8 cellular contexts compared by ENCODE assay signal in genomic region chr2:217858519-217859466, GRCh38.
DNase-seq lines count a peak whose midpoint lies in the region; ATAC-seq lines count a peak whose summit lies in the region.

No MANE protein-coding gene starts in this region.

- H3K27ac Mint-ChIP-seq in stimulated activated effector memory CD8-positive, alpha-beta T cell treated with anti-CD3 and anti-CD28 coated beads, Interleukin-12 subunit alpha, Interleukin-12 subunit beta, amount 100 ng/mL, for 72 hours, result no peak overlapping the region

- no peaks in the 10 kb centered on the region for H3K9me3 Mint-ChIP-seq in stimulated activated effector memory CD8-positive, alpha-beta T cell treated with anti-CD3 and anti-CD28 coated beads, Interleukin-12 subunit alpha, Interleukin-12 subunit beta, amount 100 ng/mL, for 72 hours

- H3K4me1 Mint-ChIP-seq in stimulated activated effector memory CD8-positive, alpha-beta T cell treated with anti-CD3 and anti-CD28 coated beads, Interleukin-12 subunit alpha, Interleukin-12 subunit beta, amount 100 ng/mL, for 72 hours, result no peaks in the 10 kb centered on the region

- peak overlapping the region; percentile 63 for H3K27ac ChIP-seq in caudate nucleus (ENCODE audit: low read depth, low read length)
- peak overlapping the region; percentile 57 for H3K27ac ChIP-seq in substantia nigra (ENCODE audit: low read depth, low read length, poor library complexity, severe bottlenecking)

- no peaks in the 10 kb centered on the region for H3K27me3 ChIP-seq in MG63

- H3K36me3 Mint-ChIP-seq in stimulated activated effector memory CD8-positive, alpha-beta T cell treated with anti-CD3 and anti-CD28 coated beads, Interleukin-12 subunit alpha, Interleukin-12 subunit beta, amount 100 ng/mL, for 72 hours, result no peaks in the 10 kb centered on the region

- H3K9me3 ChIP-seq in MG63, result no peaks in the 10 kb centered on the region

- H3K4me3 Mint-ChIP-seq in stimulated activated effector memory CD8-positive, alpha-beta T cell treated with anti-CD3 and anti-CD28 coated beads, Interleukin-12 subunit alpha, Interleukin-12 subunit beta, amount 100 ng/mL, for 72 hours, result no peak overlapping the region

- peak; percentile 63 for DNase-seq in MG63
- DNase-seq in caudate nucleus (lab: John Stamatoyannopoulos, UW), result peak in 50 of 61 donors; percentile 14 to 87 (median 46)
- no peak for DNase-seq in left lobe of liver (ENCODE audit: low spot score)
- peak in 38 of 49 donors; percentile 19 to 74 (median 58) for DNase-seq in substantia nigra (lab: John Stamatoyannopoulos, UW)
- no peak for DNase-seq in stimulated activated effector memory CD8-positive, alpha-beta T cell treated with anti-CD3 and anti-CD28 coated beads, Interleukin-12 subunit alpha, Interleukin-12 subunit beta, amount 100 ng/mL, for 72 hours (ENCODE audit: low spot score in 2 of 2)
- no peak for DNase-seq in NCI-H128 (lab: John Stamatoyannopoulos, UW; ENCODE audit: unreplicated experiment)

- peaks cover 6% of the 10 kb centered on the region for H3K36me3 ChIP-seq in MG63

- H3K4me3 ChIP-seq in MG63, result no peak overlapping the region

- ATAC-seq in left lobe of liver (peak; percentile 53), GM19023 (IDR thresholded peaks at IDR 0.05; ENCODE audit: unreplicated experiment) (no peak), GM18909 (IDR thresholded peaks at IDR 0.05; ENCODE audit: poor library complexity, unreplicated experiment) (no peak)
- ATAC-seq in stimulated activated effector memory CD8-positive, alpha-beta T cell treated with anti-CD3 and anti-CD28 coated beads, Interleukin-12 subunit alpha, Interleukin-12 subunit beta, amount 100 ng/mL, for 72 hours, result no peak

Comparison
In these comparisons a context has a peak if more than half of its experiments do, and no peak if none do; other contexts are left out.
1. DNase-seq: peak in MG63 (single experiment), caudate nucleus (50 of 61) and substantia nigra (38 of 49); none in left lobe of liver (single experiment), stimulated activated effector memory CD8-positive, alpha-beta T cell treated with anti-CD3 and anti-CD28 coated beads, Interleukin-12 subunit alpha, Interleukin-12 subunit beta, amount 100 ng/mL, for 72 hours (0 of 2) and NCI-H128 (single experiment).